Comparison of ENCODE assay signal across 15 cellular contexts in the genomic region with DNA sequence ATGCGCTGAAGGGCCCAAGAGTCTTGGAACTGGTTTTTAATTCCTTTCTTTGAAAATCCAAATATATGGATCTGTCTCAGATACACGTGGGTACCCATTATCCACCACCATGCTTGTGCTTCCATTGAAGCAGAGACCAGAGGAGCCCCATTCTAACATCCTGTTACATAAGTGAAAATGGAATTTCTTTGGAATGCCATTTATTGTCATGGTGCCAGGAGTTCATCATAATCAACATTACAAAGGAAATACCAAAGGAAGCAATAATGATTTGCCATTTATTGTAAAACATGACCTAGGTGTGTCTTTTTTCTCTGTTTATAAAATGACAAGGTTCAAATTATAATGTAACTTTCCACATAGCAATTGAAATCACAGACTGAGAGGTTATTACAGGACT.
DNase-seq lines count a peak whose midpoint lies in the region; ATAC-seq, FAIRE-seq and TF ChIP-seq lines count a peak whose summit lies in the region.
"Had no signal": no experiment of that assay in that cellular context is flagged by ENCODE, and none has a peak within 500 bp of the region (broad histone marks: within the 10 kb centered on the region; RNA-seq: fewer than 3 reads in every experiment).

No MANE protein-coding gene starts in this region.

- no peak overlapping the region for H4K5ac ChIP-seq in H1 (ENCODE audit: insufficient read length, low read depth, low read length)

- no peak overlapping the region for H2BK120ac ChIP-seq in H1 (replicated peaks; ENCODE audit: low read depth, low read length)

- H2AK5ac ChIP-seq in H1 (ENCODE audit: low read depth, low read length) = no peak overlapping the region

- no peak for FAIRE-seq in H1 (lab: Jason Lieb, UNC)

- POLR2A ChIA-PET in H1 (lab: Charles Lee; ENCODE audit: partially characterized antibody) = no interaction called here

- ATAC-seq in HG03135 (IDR thresholded peaks at IDR 0.05; ENCODE audit: unreplicated experiment) (no peak), upper lobe of right lung (no peak)

- H3K14ac ChIP-seq in H1 (ENCODE audit: insufficient read length) = no peak overlapping the region

- H3K4me1 ChIP-seq in H1 (replicated peaks in 1 of 4; ENCODE audit: control insufficient read depth in 3 of 4, insufficient read depth in 4 of 4, low read length in 3 of 4) = no peaks in the 10 kb centered on the region; a peak in 2 of 7 replicates
- peaks cover 6% of the 10 kb centered on the region for H3K4me1 ChIP-seq in upper lobe of right lung

- no peak overlapping the region for H3K4me3 ChIP-seq in H1 (ENCODE audit: extremely low read depth in 1 of 4, insufficient read depth in 2 of 4, low read depth in 3 of 4, low read length in 4 of 4)
- H3K4me3 ChIP-seq in upper lobe of right lung = no peak overlapping the region

- no peak overlapping the region for H3K4me2 ChIP-seq in H1 (ENCODE audit: insufficient read depth in 1 of 2, low read depth in 2 of 2, low read length in 2 of 2)

- no peak for TF ChIP-seq RAD21 in H1 (IDR thresholded peaks at IDR 0.05 in 1 of 2, conservative IDR thresholded peaks at IDR 0.05 in 1 of 2; ENCODE audit: low read depth in 2 of 2, low read length in 2 of 2)

- H2BK15ac ChIP-seq in H1 (ENCODE audit: low read length) = no peak overlapping the region

- H3K18ac ChIP-seq in H1 (ENCODE audit: extremely low read depth, low read length) = no peak overlapping the region

- H3K23me2 ChIP-seq in H1 (ENCODE audit: low read depth, low read length) = no peaks in the 10 kb centered on the region

- H4K8ac ChIP-seq in H1 (ENCODE audit: extremely low read depth, insufficient read depth, low read length) = no peak overlapping the region

- H2BK20ac ChIP-seq in H1 (ENCODE audit: low read length) = no peak overlapping the region; the same call in 1 of the 2 replicates

- DNase-seq in Caki2 (ENCODE audit: low read depth) (peak; percentile 29), NCI-H460 (ENCODE audit: extremely low read depth, low read depth) (peak; percentile 79), H1 (ENCODE audit: low read depth in 1 of 2, low spot score in 2 of 2) (no peak), myocyte (ENCODE audit: low read depth) (peak; percentile 21), NCI-H1436 (lab: John Stamatoyannopoulos, UW) (no peak), superior temporal gyrus (ENCODE audit: extremely low spot score) (no peak), upper lobe of right lung (no peak)
- DNase-seq: activated naive CD8-positive, alpha-beta T cell treated with anti-CD3 and anti-CD28 coated beads, Interleukin-2, amount 10 ng/mL, durations not matched to agents 7 days and 5 days; effector CD8-positive, alpha-beta T cell; hypothalamus; KG1; NCI-H187; posterior cingulate gyrus had no signal

- H3K56ac ChIP-seq in H1 (replicated peaks; ENCODE audit: insufficient read length, low read depth, low read length) = no peak overlapping the region

- no peak overlapping the region for H4K91ac ChIP-seq in H1 (replicated peaks; ENCODE audit: insufficient read length, low read length)

- TF ChIP-seq POLR2A in H1 (IDR thresholded peaks at IDR 0.05; ENCODE audit: control extremely low read depth in 1 of 2, low read depth in 2 of 2, low read length in 2 of 2) = no peak

- H2BK12ac ChIP-seq in H1 (ENCODE audit: low read depth, low read length) = no peak overlapping the region; the same call in 1 of the 2 replicates

- 68% methylated on average over 2 of the region's 2 CpGs; no CpG with 5 or more reads in 1 of the 2 experiments for WGBS in H1 (ENCODE audit: extremely low coverage in 1 of 2, insufficient coverage in 1 of 2, insufficient read length in 1 of 2, insufficient replicate concordance in 2 of 2, low coverage in 1 of 2, low lambda C conversion rate in 2 of 2, missing lambda C conversion rate in 1 of 2), 2 experiments

- H3K27ac ChIP-seq in H1 (ENCODE audit: low read depth, low read length) (no peak overlapping the region), upper lobe of right lung (no peak overlapping the region)
- H3K27ac ChIP-seq: VCaP had no signal

- no peaks in the 10 kb centered on the region for H3K79me1 ChIP-seq in H1 (ENCODE audit: low read depth, low read length)

- no peak for TF ChIP-seq EP300 in H1 (IDR thresholded peaks at IDR 0.05; ENCODE audit: borderline replicate concordance in 1 of 2, low read depth in 2 of 2, low read length in 2 of 2)

- H2AFZ ChIP-seq in H1 (ENCODE audit: low read length) = 0 out of 2 replicates have a peak overlapping the region, but pooled peaks have one; percentile 67

- H2BK5ac ChIP-seq in H1 (ENCODE audit: low read depth, low read length) = peak overlapping the region; percentile 55; the same call in 1 of the 2 replicates

- in situ Hi-C loops in Caki2 (cut with HindIII; ENCODE audit: low pct_unique_long_range_greater_than_20kb, low sequenced_read_pairs) = no loop called here

- no peak overlapping the region for H3K4ac ChIP-seq in H1 (replicated peaks; ENCODE audit: insufficient read length, low read depth, low read length)

- H4K20me1 ChIP-seq in H1 (replicated peaks in 1 of 2; ENCODE audit: control insufficient read depth in 1 of 2, insufficient read depth in 2 of 2, low read length in 2 of 2) = no peaks in the 10 kb centered on the region

- intact Hi-C loops in upper lobe of right lung (cut with DNase I) = no loop called here

- H3K36me3 ChIP-seq in H1 (ENCODE audit: control insufficient read depth in 2 of 4, insufficient read depth in 4 of 4, low read length in 3 of 4) = no peaks in the 10 kb centered on the region
- no peaks in the 10 kb centered on the region for H3K36me3 ChIP-seq in upper lobe of right lung

- H3K79me2 ChIP-seq in H1 (ENCODE audit: control insufficient read depth in 1 of 2, insufficient read depth in 2 of 2, low read length in 2 of 2) = no peaks in the 10 kb centered on the region

- no peak overlapping the region for H3K23ac ChIP-seq in H1 (ENCODE audit: insufficient read length)

- no peaks in the 10 kb centered on the region for H3K27me3 ChIP-seq in H1 (replicated peaks in 1 of 4; ENCODE audit: control insufficient read depth in 3 of 4, extremely low read depth in 1 of 4, insufficient read depth in 3 of 4, low read length in 3 of 4)
- H3K27me3 ChIP-seq in upper lobe of right lung = no peaks in the 10 kb centered on the region

- TF ChIP-seq CTCF in H1 (IDR thresholded peaks at IDR 0.05; ENCODE audit: control extremely low read depth in 1 of 3, insufficient read depth in 1 of 3, low read depth in 1 of 3, low read length in 3 of 3) (no peak), upper lobe of right lung (IDR thresholded peaks at IDR 0.05) (no peak)

- no peak overlapping the region for H3K9ac ChIP-seq in H1 (replicated peaks in 1 of 4; ENCODE audit: extremely low read depth in 1 of 4, low read depth in 3 of 4, low read length in 3 of 4)

- H3K9me3 ChIP-seq in H1 (ENCODE audit: insufficient read depth in 2 of 2, low read depth in 1 of 2, low read length in 1 of 2) (no peaks in the 10 kb centered on the region), upper lobe of right lung (no peaks in the 10 kb centered on the region)

- CTCF ChIA-PET in H1 (lab: Charles Lee; ENCODE audit: partially characterized antibody) = interaction anchor here (1.2 to 1.5 kb wide), 2 partner anchors 27 to 136 kb away, joined by 3 to 7 read pairs; no protein-coding TSS in a partner anchor

TF ChIP-seq in H1, 55 proteins besides CTCF, POLR2A, EP300 and RAD21 (continues in another document):
- TF ChIP-seq, protein P1, sequence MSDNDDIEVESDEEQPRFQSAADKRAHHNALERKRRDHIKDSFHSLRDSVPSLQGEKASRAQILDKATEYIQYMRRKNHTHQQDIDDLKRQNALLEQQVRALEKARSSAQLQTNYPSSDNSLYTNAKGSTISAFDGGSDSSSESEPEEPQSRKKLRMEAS (IDR thresholded peaks at IDR 0.05) = peak; percentile 40; the same call in 1 of the 2 replicates

Comparison
In these comparisons a context has a peak if more than half of its experiments do, and no peak if none do; other contexts are left out.
1. DNase-seq: peak in Caki2 (single experiment), NCI-H460 (single experiment) and myocyte (single experiment); none in H1 (0 of 2), NCI-H1436 (single experiment), superior temporal gyrus (single experiment) and upper lobe of right lung (single experiment).